8 cellular contexts compared by ENCODE assay signal in genomic region chr2:86622878-86623548, GRCh38. TPM values are rescaled to one million over a fixed set of nuclear protein-coding genes. Genes with fewer than 3 reads are reported as not detected.
A peak's percentile ranks its signal among the peaks of the same experiment; 100 is the strongest.
DNase-seq lines count a peak whose midpoint lies in the region; ATAC-seq and TF ChIP-seq lines count a peak whose summit lies in the region.

No MANE protein-coding gene starts in this region.

- peak overlapping the region; percentile 67 for H2AFZ ChIP-seq in fibroblast of lung (ENCODE audit: low read length)

- H3K27me3 Mint-ChIP-seq in nephron (ENCODE audit: low read depth): peaks cover 5% of the 10 kb centered on the region

- peak overlapping the region; percentile 69 to 95 (median 80) for H3K4me3 ChIP-seq in fibroblast of lung (replicated peaks in 1 of 4; ENCODE audit: control extremely low read depth in 1 of 4, insufficient read depth in 1 of 4, low read depth in 3 of 4, low read length in 4 of 4)

- H3K27me3 ChIP-seq in fibroblast of lung (ENCODE audit: control insufficient read depth, insufficient read depth, low read length): no peaks in the 10 kb centered on the region

- H4K20me1 ChIP-seq in fibroblast of lung (ENCODE audit: control insufficient read depth, extremely low read depth, insufficient read depth, low read length): no peaks in the 10 kb centered on the region

- H3K4me3 Mint-ChIP-seq in nephron: peak overlapping the region; percentile 89 to 97 (median 90)

- no peak for TF ChIP-seq CTCF in fibroblast of lung (conservative IDR thresholded peaks at IDR 0.05 in 1 of 2, IDR thresholded peaks at IDR 0.05 in 1 of 2; ENCODE audit: low read depth in 1 of 2, low read length in 2 of 2)
- TF ChIP-seq CTCF in nephron (IDR thresholded peaks at IDR 0.05; ENCODE audit: unreplicated experiment in 3 of 3): no peak

- H3K9me3 ChIP-seq in fibroblast of lung (ENCODE audit: control insufficient read depth, insufficient read depth, low read depth, low read length): no peaks in the 10 kb centered on the region

- no peaks in the 10 kb centered on the region for H3K4me1 ChIP-seq in fibroblast of lung (ENCODE audit: control insufficient read depth, extremely low read depth, insufficient read depth, low read length)

- no peaks in the 10 kb centered on the region for H3K9me3 Mint-ChIP-seq in nephron

- H3K27ac ChIP-seq in fibroblast of lung (ENCODE audit: insufficient read depth, low read length): peak overlapping the region; percentile 86
- H3K27ac ChIP-seq in substantia nigra (ENCODE audit: low read depth, low read length, poor library complexity, severe bottlenecking): peak overlapping the region; percentile 92

- H3K36me3 ChIP-seq in fibroblast of lung (ENCODE audit: control insufficient read depth, insufficient read depth, low read length): peaks cover 2% of the 10 kb centered on the region

- H3K36me3 Mint-ChIP-seq in nephron (ENCODE audit: low read depth): peaks cover 22% of the 10 kb centered on the region

- peak; percentile 48 for ATAC-seq in HG02852 (IDR thresholded peaks at IDR 0.05; ENCODE audit: unreplicated experiment)

- peaks cover 17% of the 10 kb centered on the region for H3K79me2 ChIP-seq in fibroblast of lung (ENCODE audit: control insufficient read depth, insufficient read depth, low read length)

- H3K9ac ChIP-seq in fibroblast of lung (ENCODE audit: insufficient read depth, low read length): peak overlapping the region; percentile 93

- H3K4me1 Mint-ChIP-seq in nephron: peaks cover 43% of the 10 kb centered on the region

- H3K4me2 ChIP-seq in fibroblast of lung (ENCODE audit: extremely low read depth, insufficient read depth, low read length): peak overlapping the region; percentile 74

- peak overlapping the region; percentile 74 to 96 (median 95) for H3K27ac Mint-ChIP-seq in nephron

- DNase-seq in NCI-H82 (lab: John Stamatoyannopoulos, UW): peak; percentile 57
- no peak for DNase-seq in NCI-H82 treated with DMSO at 0.1 percent for 48 hours (lab: John Stamatoyannopoulos, UW; ENCODE audit: unreplicated experiment)
- peak; percentile 35 to 73 for DNase-seq in NOMO-1 (lab: John Stamatoyannopoulos, UW; ENCODE audit: unreplicated experiment in 2 of 2)
- peak; percentile 68 to 71 for DNase-seq in activated T-cell treated with anti-CD3 and anti-CD28 coated beads, Interleukin-2, amount 50 U/mL, for 48 hours
- DNase-seq in fibroblast of lung (ENCODE audit: low read depth in 2 of 2): no peak
- peak in 42 of 49 donors; percentile 20 to 78 (median 50) for DNase-seq in substantia nigra (lab: John Stamatoyannopoulos, UW)

RNA-seq across cellular contexts. Expression of gene RNF103, which starts 0.7 kb away (rescaled TPM):
- total RNA-seq in fibroblast of lung: 17.5 and 20.3 TPM in 2 replicates
- 11.6 and 20.9 TPM in 2 replicates for polyA plus RNA-seq in fibroblast of lung
- polyA plus RNA-seq in fibroblast of lung (2012): 8.6 and 14.6 TPM in 2 replicates
- 1.1 and 1.8 TPM in 2 replicates for polyA minus RNA-seq in fibroblast of lung (ENCODE audit: low replicate concordance)

RNA-seq across cellular contexts. Expression of gene CHMP3, which starts 59.8 kb away (rescaled TPM):
- 63.4 and 73.3 TPM in 2 replicates for total RNA-seq in fibroblast of lung
- polyA plus RNA-seq in fibroblast of lung: 159 and 161 TPM in 2 replicates
- polyA plus RNA-seq in fibroblast of lung (2012): 108 and 120 TPM in 2 replicates
- polyA minus RNA-seq in fibroblast of lung (ENCODE audit: low replicate concordance): 29.0 and 31.2 TPM in 2 replicates

Comparison
In these comparisons a context has a peak if more than half of its experiments do, and no peak if none do; other contexts are left out.
1. DNase-seq: peak in NCI-H82 (single experiment), NOMO-1 (2 of 2), activated T-cell treated with anti-CD3 and anti-CD28 coated beads, Interleukin-2, amount 50 U/mL, for 48 hours (2 of 2) and substantia nigra (42 of 49); none in NCI-H82 treated with DMSO at 0.1 percent for 48 hours (single experiment) and fibroblast of lung (0 of 2).